ENCODE assay signal across 2 cellular contexts in the genomic region with DNA sequence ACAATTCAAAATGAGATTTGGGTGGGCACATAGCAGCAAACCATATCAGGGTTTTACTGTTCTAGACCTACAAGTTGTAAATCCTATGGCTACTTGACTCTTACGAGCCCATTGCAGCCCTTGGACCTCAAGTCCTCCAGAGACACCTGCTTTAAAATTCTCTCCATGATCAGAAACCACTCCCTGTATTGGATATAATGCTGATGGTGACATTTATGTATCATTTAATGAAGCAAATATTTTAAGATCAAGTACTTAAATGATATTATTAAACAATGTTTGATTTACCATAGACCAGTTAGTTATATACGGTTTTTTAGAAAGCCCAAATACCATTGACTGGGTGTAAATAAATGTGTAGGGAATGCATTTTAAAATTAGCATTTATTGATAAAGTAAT.
TF ChIP-seq lines count a peak whose summit lies in the region.

No MANE protein-coding gene starts in this region.

TF ChIP-seq in A549, 52 proteins besides CTCF, POLR2A, EP300 and RAD21:
- TF ChIP-seq, protein P1, sequence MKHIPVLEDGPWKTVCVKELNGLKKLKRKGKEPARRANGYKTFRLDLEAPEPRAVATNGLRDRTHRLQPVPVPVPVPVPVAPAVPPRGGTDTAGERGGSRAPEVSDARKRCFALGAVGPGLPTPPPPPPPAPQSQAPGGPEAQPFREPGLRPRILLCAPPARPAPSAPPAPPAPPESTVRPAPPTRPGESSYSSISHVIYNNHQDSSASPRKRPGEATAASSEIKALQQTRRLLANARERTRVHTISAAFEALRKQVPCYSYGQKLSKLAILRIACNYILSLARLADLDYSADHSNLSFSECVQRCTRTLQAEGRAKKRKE (CRISPR knock-in tag; IDR thresholded peaks at IDR 0.05; ENCODE audit: low read depth), result no peak
- peak; percentile 67 for TF ChIP-seq MAFK (IDR thresholded peaks at IDR 0.05; ENCODE audit: partially characterized antibody)
TF ChIP-seq in A549: peak in this region for 1.

TF ChIP-seq in HepG2, 621 proteins besides CTCF, POLR2A, EP300 and RAD21:
- TF ChIP-seq MAFF (IDR thresholded peaks at IDR 0.05; ENCODE audit: low read depth, low read length) (0 out of 2 replicates have a peak, but pooled peaks have one; percentile 18), ZNF792 (CRISPR knock-in tag; IDR thresholded peaks at IDR 0.05) (no peak), MAFK (conservative IDR thresholded peaks at IDR 0.05 in 1 of 2, IDR thresholded peaks at IDR 0.05 in 1 of 2; ENCODE audit: low read length in 2 of 2) (peak; percentile 55 to 56; a peak in 3 of 4 replicates), ZFP82 (CRISPR knock-in tag; IDR thresholded peaks at IDR 0.05; ENCODE audit: borderline replicate concordance) (0 out of 2 replicates have a peak, but pooled peaks have one; percentile 0)
